ENCODE assay signal across 7 cellular contexts in the genomic region with DNA sequence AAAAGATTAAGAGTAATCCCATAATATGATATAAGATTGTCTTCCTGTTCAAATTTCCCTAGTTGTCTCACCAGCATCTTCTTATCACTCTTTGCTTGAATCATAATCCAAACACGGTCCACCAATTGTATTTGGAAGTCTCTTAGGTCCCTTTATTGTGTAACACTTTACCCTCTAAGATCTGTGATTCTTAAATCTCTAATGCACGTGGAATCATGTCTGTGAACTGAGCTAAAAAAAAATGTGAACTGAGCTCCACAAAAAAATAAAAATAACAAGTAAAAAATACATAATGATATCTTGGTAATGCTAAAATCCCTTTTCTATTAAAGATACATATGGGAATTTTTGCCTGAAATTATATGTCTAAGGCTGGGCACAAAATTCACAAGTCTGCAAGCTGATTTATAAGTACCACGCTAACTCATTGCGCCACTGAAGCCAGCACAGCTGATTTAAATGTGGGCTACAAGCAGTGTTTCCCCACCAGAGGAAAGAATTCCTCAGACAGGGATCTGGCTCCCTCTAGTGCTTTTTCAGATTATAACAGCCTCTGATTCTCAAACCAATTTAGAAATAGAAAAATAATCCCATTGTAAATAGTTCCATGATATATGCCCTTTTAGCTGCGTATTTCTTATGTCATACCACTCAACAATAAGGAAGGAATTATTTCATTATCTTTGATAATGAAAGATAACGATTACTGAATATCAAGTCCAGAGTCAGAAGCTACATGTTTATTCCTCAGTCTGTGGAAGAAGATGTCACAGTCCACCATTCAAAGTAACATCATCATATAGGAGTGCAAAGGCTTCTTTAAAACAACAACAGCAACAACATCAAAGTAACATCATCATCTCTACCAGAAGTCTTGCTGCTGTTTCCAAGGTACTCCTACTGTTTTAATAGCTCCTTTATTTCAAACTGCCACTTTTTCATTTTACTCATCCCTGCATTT. TPM values are rescaled to one million over a fixed set of nuclear protein-coding genes. Genes with fewer than 3 reads are reported as not detected.
A peak's percentile ranks its signal among the peaks of the same experiment; 100 is the strongest.
DNase-seq lines count a peak whose midpoint lies in the region; ATAC-seq and TF ChIP-seq lines count a peak whose summit lies in the region.

No MANE protein-coding gene starts in this region.

- peak; percentile 80 for ATAC-seq in GM21528 (IDR thresholded peaks at IDR 0.05; ENCODE audit: low FRiP score, unreplicated experiment)
- peak; percentile 92 for ATAC-seq in Right ventricle myocardium superior (ENCODE audit: poor library complexity)

- H3K4me3 ChIP-seq in prostate gland = no peak overlapping the region

- DNase-seq in GF-D8 (lab: John Stamatoyannopoulos, UW) (peak; percentile 35), HuH-7.5 (ENCODE audit: low spot score) (peak; percentile 43), NOMO-1 treated with dmso at 0.1 percent for 144 hours (lab: John Stamatoyannopoulos, UW; ENCODE audit: unreplicated experiment) (peak; percentile 33), Right ventricle myocardium superior (peak; percentile 56), prostate gland (ENCODE audit: low spot score) (peak; percentile 34)
- DNase-seq in activated naive CD4-positive, alpha-beta T cell treated with anti-CD3 and anti-CD28 coated beads, Interleukin-2, amount 10 ng/mL, durations not matched to agents 7 days and 5 days = peak; percentile 45

- no peaks in the 10 kb centered on the region for H3K36me3 ChIP-seq in prostate gland

- H3K4me1 ChIP-seq in prostate gland (replicated peaks) = no peaks in the 10 kb centered on the region

- peak; percentile 52 to 83 (median 68) for TF ChIP-seq CTCF in prostate gland (IDR thresholded peaks at IDR 0.05)

- no peaks in the 10 kb centered on the region for H3K27me3 ChIP-seq in prostate gland (replicated peaks; ENCODE audit: insufficient read depth)

- H3K27ac Mint-ChIP-seq in activated naive CD4-positive, alpha-beta T cell treated with anti-CD3 and anti-CD28 coated beads, Interleukin-2, amount 10 ng/mL, durations not matched to agents 7 days and 5 days = no peak overlapping the region

- WGBS in prostate gland = 12% methylated on average over 6 of the region's 6 CpGs

- no peak for TF ChIP-seq POLR2A in prostate gland (IDR thresholded peaks at IDR 0.05)

- H3K27me3 Mint-ChIP-seq in activated naive CD4-positive, alpha-beta T cell treated with anti-CD3 and anti-CD28 coated beads, Interleukin-2, amount 10 ng/mL, durations not matched to agents 7 days and 5 days = peaks cover 4% of the 10 kb centered on the region

- intact Hi-C loops in Right ventricle myocardium superior (cut with DNase I) (no loop called here), prostate gland (cut with DNase I) (loop anchor here (5.0 to 10.0 kb wide), 3 partner anchors 187 to 1642 kb away; a partner anchor contains a TSS)

- H3K27ac ChIP-seq in prostate gland = no peak overlapping the region

- H3K9me3 Mint-ChIP-seq in activated naive CD4-positive, alpha-beta T cell treated with anti-CD3 and anti-CD28 coated beads, Interleukin-2, amount 10 ng/mL, durations not matched to agents 7 days and 5 days = no peaks in the 10 kb centered on the region

- no peak overlapping the region for H3K4me3 Mint-ChIP-seq in activated naive CD4-positive, alpha-beta T cell treated with anti-CD3 and anti-CD28 coated beads, Interleukin-2, amount 10 ng/mL, durations not matched to agents 7 days and 5 days

- CTCF ChIA-PET in activated naive CD4-positive, alpha-beta T cell treated with anti-CD3 and anti-CD28 coated beads, Interleukin-2, amount 10 ng/mL, durations not matched to agents 7 days and 5 days (lab: Charles Lee) = interaction anchor here (0.6 to 2.6 kb wide), 18 partner anchors 9 to 1648 kb away, joined by 3 to 14 read pairs (median 4); no protein-coding TSS in a partner anchor

- H3K9me3 ChIP-seq in prostate gland = no peaks in the 10 kb centered on the region

- H3K4me1 Mint-ChIP-seq in activated naive CD4-positive, alpha-beta T cell treated with anti-CD3 and anti-CD28 coated beads, Interleukin-2, amount 10 ng/mL, durations not matched to agents 7 days and 5 days = no peaks in the 10 kb centered on the region

- H3K36me3 Mint-ChIP-seq in activated naive CD4-positive, alpha-beta T cell treated with anti-CD3 and anti-CD28 coated beads, Interleukin-2, amount 10 ng/mL, durations not matched to agents 7 days and 5 days = no peaks in the 10 kb centered on the region

RNA-seq across cellular contexts. Expression of a gene that starts 22.9 kb away (rescaled TPM):
- total RNA-seq in Right ventricle myocardium superior (1.6 TPM), prostate gland (1 to 10 TPM; 6.2 to 6.4 TPM)

RNA-seq across cellular contexts. Expression of a gene that starts 50.7 kb away (rescaled TPM):
- total RNA-seq in Right ventricle myocardium superior (3.6 TPM), prostate gland (10 to 100 TPM in 1 of 2 donors, 1 to 10 TPM in 1; 9.8 to 13.7 TPM)
